ENCODE assay signal across 14 cellular contexts in genomic region chr1:178345238-178345637, GRCh38.
DNase-seq lines count a peak whose midpoint lies in the region; ATAC-seq and TF ChIP-seq lines count a peak whose summit lies in the region.
"Had no signal": no experiment of that assay in that cellular context is flagged by ENCODE, and none has a peak within 500 bp of the region (broad histone marks: within the 10 kb centered on the region; RNA-seq: fewer than 3 reads in every experiment).

No MANE protein-coding gene starts in this region.

- peak overlapping the region; percentile 79 for H3K27ac Mint-ChIP-seq in Caco-2 (ENCODE audit: unreplicated experiment)
- H3K27ac Mint-ChIP-seq: activated naive CD4-positive, alpha-beta T cell treated with anti-CD3 and anti-CD28 coated beads, Interleukin-2, amount 50 U/mL, for 72 hours had no signal

- in situ Hi-C loops in KBM-7 (cut with MboI; ENCODE audit: low pct_unique_long_range_greater_than_20kb, low sequenced_read_pairs) = no loop called here

- H3K27me3 ChIP-seq in Caco-2 (replicated peaks; ENCODE audit: control insufficient read depth, insufficient read depth, low read length) (no peaks in the 10 kb centered on the region), body of pancreas (no peaks in the 10 kb centered on the region), right cardiac atrium (ENCODE audit: control insufficient read depth, insufficient read depth) (no peaks in the 10 kb centered on the region), parathyroid adenoma (ENCODE audit: control insufficient read depth, insufficient read depth, low read length) (no peaks in the 10 kb centered on the region)
- H3K27me3 ChIP-seq: SJCRH30, tibial nerve had no signal

- no peak overlapping the region for H3K9ac ChIP-seq in parathyroid adenoma

- H3K36me3 ChIP-seq in Caco-2 (ENCODE audit: control insufficient read depth, insufficient read depth, low read length) (no peaks in the 10 kb centered on the region), body of pancreas (replicated peaks in 1 of 2; ENCODE audit: insufficient read depth in 1 of 2, low read depth in 2 of 2) (no peaks in the 10 kb centered on the region), parathyroid adenoma (ENCODE audit: control insufficient read depth, insufficient read depth, low read length) (no peaks in the 10 kb centered on the region)
- H3K36me3 ChIP-seq: SJCRH30, tibial nerve had no signal

- H3K4me3 Mint-ChIP-seq in Caco-2 (ENCODE audit: unreplicated experiment) = peak overlapping the region; percentile 23
- H3K4me3 Mint-ChIP-seq: nephron progenitor cell had no signal

- DNase-seq in Caco-2 (peak in 1 of 2 experiments; percentile 40), body of pancreas (no peak), right cardiac atrium (no peak), NCI-H1436 treated with DMSO at 0.1 percent for 48 hours (lab: John Stamatoyannopoulos, UW) (no peak), KBM-7 (no peak)
- DNase-seq: islet precursor cell, NCI-H2029 treated with DMSO at 0.1 percent for 48 hours, nephron progenitor cell, SJCRH30 had no signal

- H3K4me1 ChIP-seq in Caco-2 (peaks cover 30% of the 10 kb centered on the region), body of pancreas (peaks cover 19% of the 10 kb centered on the region), right cardiac atrium (ENCODE audit: control insufficient read depth, insufficient read depth, low read length) (peaks cover 6% of the 10 kb centered on the region), parathyroid adenoma (peaks cover 3% of the 10 kb centered on the region)
- H3K4me1 ChIP-seq: SJCRH30 had no signal

- WGBS in body of pancreas, 2 donors = 59 to 60% methylated on average over 4 of the region's 4 CpGs
- 76% methylated on average over 4 of the region's 4 CpGs for WGBS in right cardiac atrium

- intact Hi-C loops in Caco-2 (cut with micrococcal nuclease; ENCODE audit: unreplicated experiment) (loop anchor here (2.0 kb wide), 2 partner anchors 24 to 34 kb away; no protein-coding TSS in a partner anchor), body of pancreas (cut with DNase I) (no loop called here), right cardiac atrium (cut with DNase I) (no loop called here)

- H3K27ac ChIP-seq in body of pancreas (peak overlapping the region in 3 of 4 donors; percentile 58 to 75 (median 68)), right cardiac atrium (ENCODE audit: low read length) (peak overlapping the region; percentile 50), parathyroid adenoma (peak overlapping the region; percentile 26)
- H3K27ac ChIP-seq: SJCRH30 had no signal

- no peaks in the 10 kb centered on the region for H3K9me3 ChIP-seq in Caco-2
- no peaks in the 10 kb centered on the region for H3K9me3 ChIP-seq in body of pancreas
- H3K9me3 ChIP-seq in right cardiac atrium (ENCODE audit: control insufficient read depth, low read length) = no peaks in the 10 kb centered on the region
- H3K9me3 ChIP-seq in parathyroid adenoma (ENCODE audit: control insufficient read depth, low read length) = no peaks in the 10 kb centered on the region
- H3K9me3 ChIP-seq: SJCRH30, tibial nerve had no signal

- TF ChIP-seq CTCF in Caco-2 (IDR thresholded peaks at IDR 0.05; ENCODE audit: insufficient read depth in 1 of 2, low read depth in 1 of 2, low read length in 1 of 2, severe bottlenecking in 1 of 2, unreplicated experiment in 1 of 2) = no peak
- TF ChIP-seq CTCF in body of pancreas (IDR thresholded peaks at IDR 0.05) = no peak
- no peak for TF ChIP-seq CTCF in parathyroid adenoma (IDR thresholded peaks at IDR 0.05)

- peak overlapping the region; percentile 15 for H2AFZ ChIP-seq in parathyroid adenoma

- no peak for TF ChIP-seq POLR2A in body of pancreas (IDR thresholded peaks at IDR 0.05)

- ATAC-seq in body of pancreas (no peak), right cardiac atrium (no peak), GM21515 (IDR thresholded peaks at IDR 0.05; ENCODE audit: unreplicated experiment) (no peak), HG03039 (IDR thresholded peaks at IDR 0.05; ENCODE audit: unreplicated experiment) (no peak)
- ATAC-seq: activated naive CD4-positive, alpha-beta T cell treated with anti-CD3 and anti-CD28 coated beads, Interleukin-2, amount 50 U/mL, for 72 hours had no signal

- H3K4me3 ChIP-seq in Caco-2 (ENCODE audit: low read depth, low read length) (no peak overlapping the region), body of pancreas (no peak overlapping the region), right cardiac atrium (ENCODE audit: low read length) (no peak overlapping the region), parathyroid adenoma (ENCODE audit: low read depth, low read length) (no peak overlapping the region)
- H3K4me3 ChIP-seq: SJCRH30 had no signal

- peaks cover 36% of the 10 kb centered on the region for H3K4me1 Mint-ChIP-seq in Caco-2 (ENCODE audit: low read depth, unreplicated experiment)

- POLR2A ChIA-PET in Caco-2 (lab: Charles Lee) = no interaction called here

- BruUV-seq in Caco-2 (replicated peaks; lab: Mats Ljungman, UMichigan) = no TSS peak

- CTCF ChIA-PET in Caco-2 (lab: Charles Lee) = interaction anchor here (0.7 to 2.0 kb wide), 6 partner anchors 10 to 313 kb away, joined by 3 to 9 read pairs (median 3); no protein-coding TSS in a partner anchor

- H3K4me2 ChIP-seq in parathyroid adenoma (ENCODE audit: low read length) = peak overlapping the region; percentile 6

- peaks cover 5% of the 10 kb centered on the region for H3K79me2 ChIP-seq in parathyroid adenoma

- no peaks in the 10 kb centered on the region for H3K9me3 Mint-ChIP-seq in Caco-2 (ENCODE audit: unreplicated experiment)
- H3K9me3 Mint-ChIP-seq: activated naive CD4-positive, alpha-beta T cell treated with anti-CD3 and anti-CD28 coated beads, Interleukin-2, amount 50 U/mL, for 72 hours; nephron progenitor cell had no signal

- no peaks in the 10 kb centered on the region for H3K27me3 Mint-ChIP-seq in Caco-2 (ENCODE audit: insufficient read depth, unreplicated experiment)

- H3K36me3 Mint-ChIP-seq in Caco-2 (ENCODE audit: insufficient read depth, unreplicated experiment) = peaks cover 11% of the 10 kb centered on the region
- H3K36me3 Mint-ChIP-seq: activated naive CD4-positive, alpha-beta T cell treated with anti-CD3 and anti-CD28 coated beads, Interleukin-2, amount 50 U/mL, for 72 hours had no signal
